1 cellular context compared by ENCODE assay signal in genomic region chr12:89893972-89894706, GRCh38.
A peak's percentile ranks its signal among the peaks of the same experiment; 100 is the strongest.
TF ChIP-seq lines count a peak whose summit lies in the region.

No MANE protein-coding gene starts in this region.

TF ChIP-seq in SK-N-SH, 30 proteins besides CTCF, POLR2A, EP300 and RAD21:
- TF ChIP-seq USF1 (IDR thresholded peaks at IDR 0.05; ENCODE audit: borderline replicate concordance, low read depth): no peak
- TF ChIP-seq FOSL2 (IDR thresholded peaks at IDR 0.05; ENCODE audit: borderline replicate concordance, low read depth): peak; percentile 88
- peak; percentile 68 for TF ChIP-seq JUND (IDR thresholded peaks at IDR 0.05)
- TF ChIP-seq NRF1 (IDR thresholded peaks at IDR 0.05; ENCODE audit: low read depth, low read length): no peak
- TF ChIP-seq SMC3 (IDR thresholded peaks at IDR 0.05; ENCODE audit: low read depth, low read length): no peak
- TF ChIP-seq MAX (IDR thresholded peaks at IDR 0.05; ENCODE audit: low read depth): 0 out of 2 replicates have a peak, but pooled peaks have one; percentile 11
- peak; percentile 96 for TF ChIP-seq TCF12 (IDR thresholded peaks at IDR 0.05)
- TF ChIP-seq PBX3 (IDR thresholded peaks at IDR 0.05): peak; percentile 90
- TF ChIP-seq RXRA (IDR thresholded peaks at IDR 0.05; ENCODE audit: borderline replicate concordance, low read depth): peak; percentile 69; the same call in 1 of the 2 replicates
- no peak for TF ChIP-seq EZH2phosphoT487 (IDR thresholded peaks at IDR 0.05; ENCODE audit: borderline replicate concordance, low read depth)
- peak; percentile 55; the same call in 1 of the 2 replicates for TF ChIP-seq NFIC (IDR thresholded peaks at IDR 0.05; ENCODE audit: borderline replicate concordance)
- peak; percentile 26; the same call in 1 of the 2 replicates for TF ChIP-seq POLR2AphosphoS5 (IDR thresholded peaks at IDR 0.05; ENCODE audit: low read depth, low read length)
- peak; percentile 49; the same call in 1 of the 2 replicates for TF ChIP-seq MEF2A (IDR thresholded peaks at IDR 0.05; ENCODE audit: borderline replicate concordance, low read depth)
- no peak for TF ChIP-seq SIN3A (IDR thresholded peaks at IDR 0.05; ENCODE audit: borderline replicate concordance, low read depth, low read length)
- TF ChIP-seq TEAD4 (IDR thresholded peaks at IDR 0.05; ENCODE audit: borderline replicate concordance, insufficient read depth): peak; percentile 63; the same call in 1 of the 2 replicates
